Comparison of ENCODE assay signal across 1 cellular context in the genomic region with DNA sequence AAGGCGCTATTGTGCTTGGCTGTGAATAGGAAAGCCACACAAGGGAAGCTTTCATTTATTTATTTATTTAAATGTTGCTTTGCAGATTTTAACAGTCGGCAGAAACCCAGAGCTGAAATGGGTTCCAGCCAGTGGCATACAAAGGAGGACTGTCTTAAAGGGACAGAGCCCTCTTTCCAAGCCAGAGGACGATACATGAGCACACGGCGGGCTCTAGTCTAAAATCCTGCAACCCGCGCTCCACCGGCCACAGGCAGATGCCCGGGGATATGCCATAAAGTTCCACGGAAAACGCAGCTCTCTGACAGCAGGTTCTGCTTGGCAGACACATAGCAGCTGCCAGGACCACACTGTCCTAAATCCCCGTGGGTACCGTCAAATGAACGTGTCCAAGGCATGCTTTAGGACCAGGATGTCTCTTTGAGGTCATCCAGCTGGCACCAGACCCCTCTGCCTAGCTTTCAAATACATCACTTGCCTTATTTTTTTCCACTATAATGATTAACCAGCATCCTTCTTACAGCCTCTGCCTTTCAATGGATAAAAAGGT.
A peak's percentile ranks its signal among the peaks of the same experiment; 100 is the strongest.
TF ChIP-seq lines count a peak whose summit lies in the region.

No MANE protein-coding gene starts in this region.

TF ChIP-seq in HepG2, 621 proteins besides CTCF, POLR2A, EP300 and RAD21 (continued from another document and continues in another):
- TF ChIP-seq, protein P1, sequence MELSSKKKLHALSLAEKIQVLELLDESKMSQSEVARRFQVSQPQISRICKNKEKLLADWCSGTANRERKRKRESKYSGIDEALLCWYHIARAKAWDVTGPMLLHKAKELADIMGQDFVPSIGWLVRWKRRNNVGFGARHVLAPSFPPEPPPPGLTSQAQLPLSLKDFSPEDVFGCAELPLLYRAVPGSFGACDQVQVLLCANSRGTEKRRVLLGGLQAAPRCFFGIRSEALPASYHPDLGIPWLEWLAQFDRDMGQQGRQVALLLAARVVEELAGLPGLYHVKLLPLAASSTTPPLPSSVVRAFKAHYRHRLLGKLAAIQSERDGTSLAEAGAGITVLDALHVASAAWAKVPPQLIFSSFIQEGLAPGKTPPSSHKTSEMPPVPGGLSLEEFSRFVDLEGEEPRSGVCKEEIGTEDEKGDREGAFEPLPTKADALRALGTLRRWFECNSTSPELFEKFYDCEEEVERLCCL (CRISPR knock-in tag; IDR thresholded peaks at IDR 0.05; ENCODE audit: borderline replicate concordance) = no peak
- TF ChIP-seq ZNF280B (CRISPR knock-in tag; IDR thresholded peaks at IDR 0.05; ENCODE audit: borderline replicate concordance) (no peak), RORA (CRISPR knock-in tag; IDR thresholded peaks at IDR 0.05) (no peak), ZNF772 (CRISPR knock-in tag; IDR thresholded peaks at IDR 0.05) (no peak), ZNF205 (CRISPR knock-in tag; IDR thresholded peaks at IDR 0.05) (no peak), KDM3A (CRISPR knock-in tag; IDR thresholded peaks at IDR 0.05; ENCODE audit: low read depth) (no peak), KAT7 (CRISPR knock-in tag; IDR thresholded peaks at IDR 0.05; ENCODE audit: borderline replicate concordance) (no peak), TEAD3 (CRISPR knock-in tag; optimal IDR thresholded peaks at IDR 0.05; ENCODE audit: borderline replicate concordance) (peak; percentile 40), SMC3 (IDR thresholded peaks at IDR 0.05; ENCODE audit: low read length) (no peak), KLF15 (CRISPR knock-in tag; IDR thresholded peaks at IDR 0.05; ENCODE audit: borderline replicate concordance) (no peak), ZBTB26 (CRISPR knock-in tag; IDR thresholded peaks at IDR 0.05; ENCODE audit: borderline replicate concordance) (no peak), ZKSCAN1 (IDR thresholded peaks at IDR 0.05; ENCODE audit: low read length) (no peak), ZNF224 (CRISPR knock-in tag; IDR thresholded peaks at IDR 0.05) (no peak), MAZ (IDR thresholded peaks at IDR 0.05; ENCODE audit: borderline replicate concordance, low read depth, low read length) (no peak), MAZ (CRISPR knock-in tag; IDR thresholded peaks at IDR 0.05; ENCODE audit: low read depth) (no peak), BCLAF1 (IDR thresholded peaks at IDR 0.05) (no peak), YEATS2 (CRISPR knock-in tag; IDR thresholded peaks at IDR 0.05; ENCODE audit: borderline replicate concordance) (0 out of 2 replicates have a peak, but pooled peaks have one; percentile 12), ZNF143 (CRISPR knock-in tag; IDR thresholded peaks at IDR 0.05) (no peak), JUNB (CRISPR knock-in tag; IDR thresholded peaks at IDR 0.05; ENCODE audit: borderline replicate concordance) (no peak), ZMAT3 (CRISPR knock-in tag; conservative IDR thresholded peaks at IDR 0.05) (0 out of 2 replicates have a peak, but pooled peaks have one; percentile 8), ZBTB20 (CRISPR knock-in tag; IDR thresholded peaks at IDR 0.05; ENCODE audit: borderline replicate concordance, low read depth) (peak; percentile 13; the same call in 1 of the 2 replicates), SRSF4 (IDR thresholded peaks at IDR 0.05; ENCODE audit: low read depth, low read length, poor library complexity, severe bottlenecking) (no peak), ZUFSP (CRISPR knock-in tag; IDR thresholded peaks at IDR 0.05; ENCODE audit: borderline replicate concordance) (no peak), ZSCAN9 (CRISPR knock-in tag; IDR thresholded peaks at IDR 0.05; ENCODE audit: borderline replicate concordance) (no peak)
- TF ChIP-seq, protein P2, sequence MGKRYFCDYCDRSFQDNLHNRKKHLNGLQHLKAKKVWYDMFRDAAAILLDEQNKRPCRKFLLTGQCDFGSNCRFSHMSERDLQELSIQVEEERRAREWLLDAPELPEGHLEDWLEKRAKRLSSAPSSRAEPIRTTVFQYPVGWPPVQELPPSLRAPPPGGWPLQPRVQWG (CRISPR knock-in tag; IDR thresholded peaks at IDR 0.05; ENCODE audit: borderline replicate concordance, low read depth) = no peak
- TF ChIP-seq, protein P3, sequence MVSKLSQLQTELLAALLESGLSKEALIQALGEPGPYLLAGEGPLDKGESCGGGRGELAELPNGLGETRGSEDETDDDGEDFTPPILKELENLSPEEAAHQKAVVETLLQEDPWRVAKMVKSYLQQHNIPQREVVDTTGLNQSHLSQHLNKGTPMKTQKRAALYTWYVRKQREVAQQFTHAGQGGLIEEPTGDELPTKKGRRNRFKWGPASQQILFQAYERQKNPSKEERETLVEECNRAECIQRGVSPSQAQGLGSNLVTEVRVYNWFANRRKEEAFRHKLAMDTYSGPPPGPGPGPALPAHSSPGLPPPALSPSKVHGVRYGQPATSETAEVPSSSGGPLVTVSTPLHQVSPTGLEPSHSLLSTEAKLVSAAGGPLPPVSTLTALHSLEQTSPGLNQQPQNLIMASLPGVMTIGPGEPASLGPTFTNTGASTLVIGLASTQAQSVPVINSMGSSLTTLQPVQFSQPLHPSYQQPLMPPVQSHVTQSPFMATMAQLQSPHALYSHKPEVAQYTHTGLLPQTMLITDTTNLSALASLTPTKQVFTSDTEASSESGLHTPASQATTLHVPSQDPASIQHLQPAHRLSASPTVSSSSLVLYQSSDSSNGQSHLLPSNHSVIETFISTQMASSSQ (IDR thresholded peaks at IDR 0.05; ENCODE audit: low read depth) = peak; percentile 67
- TF ChIP-seq, protein P3 (CRISPR knock-in tag; IDR thresholded peaks at IDR 0.05; ENCODE audit: borderline replicate concordance) = 0 out of 2 replicates have a peak, but pooled peaks have one; percentile 23
- TF ChIP-seq, protein P4, sequence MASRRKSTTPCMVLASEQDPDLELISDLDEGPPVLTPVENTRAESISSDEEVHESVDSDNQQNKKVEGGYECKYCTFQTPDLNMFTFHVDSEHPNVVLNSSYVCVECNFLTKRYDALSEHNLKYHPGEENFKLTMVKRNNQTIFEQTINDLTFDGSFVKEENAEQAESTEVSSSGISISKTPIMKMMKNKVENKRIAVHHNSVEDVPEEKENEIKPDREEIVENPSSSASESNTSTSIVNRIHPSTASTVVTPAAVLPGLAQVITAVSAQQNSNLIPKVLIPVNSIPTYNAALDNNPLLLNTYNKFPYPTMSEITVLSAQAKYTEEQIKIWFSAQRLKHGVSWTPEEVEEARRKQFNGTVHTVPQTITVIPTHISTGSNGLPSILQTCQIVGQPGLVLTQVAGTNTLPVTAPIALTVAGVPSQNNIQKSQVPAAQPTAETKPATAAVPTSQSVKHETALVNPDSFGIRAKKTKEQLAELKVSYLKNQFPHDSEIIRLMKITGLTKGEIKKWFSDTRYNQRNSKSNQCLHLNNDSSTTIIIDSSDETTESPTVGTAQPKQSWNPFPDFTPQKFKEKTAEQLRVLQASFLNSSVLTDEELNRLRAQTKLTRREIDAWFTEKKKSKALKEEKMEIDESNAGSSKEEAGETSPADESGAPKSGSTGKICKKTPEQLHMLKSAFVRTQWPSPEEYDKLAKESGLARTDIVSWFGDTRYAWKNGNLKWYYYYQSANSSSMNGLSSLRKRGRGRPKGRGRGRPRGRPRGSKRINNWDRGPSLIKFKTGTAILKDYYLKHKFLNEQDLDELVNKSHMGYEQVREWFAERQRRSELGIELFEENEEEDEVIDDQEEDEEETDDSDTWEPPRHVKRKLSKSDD (CRISPR knock-in tag; IDR thresholded peaks at IDR 0.05; ENCODE audit: low read depth) = no peak
- TF ChIP-seq, protein P5, sequence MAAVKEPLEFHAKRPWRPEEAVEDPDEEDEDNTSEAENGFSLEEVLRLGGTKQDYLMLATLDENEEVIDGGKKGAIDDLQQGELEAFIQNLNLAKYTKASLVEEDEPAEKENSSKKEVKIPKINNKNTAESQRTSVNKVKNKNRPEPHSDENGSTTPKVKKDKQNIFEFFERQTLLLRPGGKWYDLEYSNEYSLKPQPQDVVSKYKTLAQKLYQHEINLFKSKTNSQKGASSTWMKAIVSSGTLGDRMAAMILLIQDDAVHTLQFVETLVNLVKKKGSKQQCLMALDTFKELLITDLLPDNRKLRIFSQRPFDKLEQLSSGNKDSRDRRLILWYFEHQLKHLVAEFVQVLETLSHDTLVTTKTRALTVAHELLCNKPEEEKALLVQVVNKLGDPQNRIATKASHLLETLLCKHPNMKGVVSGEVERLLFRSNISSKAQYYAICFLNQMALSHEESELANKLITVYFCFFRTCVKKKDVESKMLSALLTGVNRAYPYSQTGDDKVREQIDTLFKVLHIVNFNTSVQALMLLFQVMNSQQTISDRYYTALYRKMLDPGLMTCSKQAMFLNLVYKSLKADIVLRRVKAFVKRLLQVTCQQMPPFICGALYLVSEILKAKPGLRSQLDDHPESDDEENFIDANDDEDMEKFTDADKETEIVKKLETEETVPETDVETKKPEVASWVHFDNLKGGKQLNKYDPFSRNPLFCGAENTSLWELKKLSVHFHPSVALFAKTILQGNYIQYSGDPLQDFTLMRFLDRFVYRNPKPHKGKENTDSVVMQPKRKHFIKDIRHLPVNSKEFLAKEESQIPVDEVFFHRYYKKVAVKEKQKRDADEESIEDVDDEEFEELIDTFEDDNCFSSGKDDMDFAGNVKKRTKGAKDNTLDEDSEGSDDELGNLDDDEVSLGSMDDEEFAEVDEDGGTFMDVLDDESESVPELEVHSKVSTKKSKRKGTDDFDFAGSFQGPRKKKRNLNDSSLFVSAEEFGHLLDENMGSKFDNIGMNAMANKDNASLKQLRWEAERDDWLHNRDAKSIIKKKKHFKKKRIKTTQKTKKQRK (IDR thresholded peaks at IDR 0.05; ENCODE audit: low read length) = no peak
- TF ChIP-seq, protein P6, sequence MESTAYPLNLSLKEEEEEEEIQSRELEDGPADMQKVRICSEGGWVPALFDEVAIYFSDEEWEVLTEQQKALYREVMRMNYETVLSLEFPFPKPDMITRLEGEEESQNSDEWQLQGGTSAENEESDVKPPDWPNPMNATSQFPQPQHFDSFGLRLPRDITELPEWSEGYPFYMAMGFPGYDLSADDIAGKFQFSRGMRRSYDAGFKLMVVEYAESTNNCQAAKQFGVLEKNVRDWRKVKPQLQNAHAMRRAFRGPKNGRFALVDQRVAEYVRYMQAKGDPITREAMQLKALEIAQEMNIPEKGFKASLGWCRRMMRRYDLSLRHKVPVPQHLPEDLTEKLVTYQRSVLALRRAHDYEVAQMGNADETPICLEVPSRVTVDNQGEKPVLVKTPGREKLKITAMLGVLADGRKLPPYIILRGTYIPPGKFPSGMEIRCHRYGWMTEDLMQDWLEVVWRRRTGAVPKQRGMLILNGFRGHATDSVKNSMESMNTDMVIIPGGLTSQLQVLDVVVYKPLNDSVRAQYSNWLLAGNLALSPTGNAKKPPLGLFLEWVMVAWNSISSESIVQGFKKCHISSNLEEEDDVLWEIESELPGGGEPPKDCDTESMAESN (CRISPR knock-in tag; conservative IDR thresholded peaks at IDR 0.05) = 0 out of 2 replicates have a peak, but pooled peaks have one; percentile 20
